ENCODE assay signal across 10 cellular contexts in genomic region chr6:56211724-56212123, GRCh38. TPM values are rescaled to one million over a fixed set of nuclear protein-coding genes. Genes with fewer than 3 reads are reported as not detected.
"Had no signal": no experiment of that assay in that cellular context is flagged by ENCODE, and none has a peak within 500 bp of the region (broad histone marks: within the 10 kb centered on the region; RNA-seq: fewer than 3 reads in every experiment).

No MANE protein-coding gene starts in this region.

- H3K4me3 ChIP-seq: GM23248, HAP-1 had no signal

- H3K27ac ChIP-seq: GM23248 had no signal

- H3K9ac ChIP-seq: GM23248 had no signal

- H3K27ac Mint-ChIP-seq: H9, HFFc6 had no signal

- H3K36me3 ChIP-seq: HAP-1 had no signal

- H3K4me1 ChIP-seq: HAP-1 had no signal

- H2AFZ ChIP-seq: GM23248 had no signal

- ATAC-seq: HCT116 had no signal

- H3K4me3 Mint-ChIP-seq: H9, HFFc6 had no signal

- H3K9me3 Mint-ChIP-seq: HFFc6 had no signal

- FAIRE-seq: H1, H54 had no signal

- DNase-seq: GM23248, GOT3, H7, H9, HCEC 1CT, HFFc6 had no signal

- H3K9me3 ChIP-seq: HAP-1 had no signal

- H3K4me1 Mint-ChIP-seq: H9 had no signal

RNA-seq across cellular contexts. Expression of gene COL21A1, which starts 35.7 kb away (rescaled TPM):
- total RNA-seq: HFFc6 had no signal
- polyA plus RNA-seq: GM23248 had no signal
